ENCODE assay signal across 1 cellular context in genomic region chr16:29876578-29877249, GRCh38.
TF ChIP-seq lines count a peak whose summit lies in the region.

No MANE protein-coding gene starts in this region.

TF ChIP-seq in endothelial cell of umbilical vein, 7 proteins besides CTCF, POLR2A, EP300 and RAD21 (continued from another document):
- TF ChIP-seq MAX (IDR thresholded peaks at IDR 0.05; ENCODE audit: insufficient read depth, insufficient read length) (no peak), MYC (IDR thresholded peaks at IDR 0.05; ENCODE audit: low read depth, low read length) (no peak)
TF ChIP-seq in endothelial cell of umbilical vein: peak in this region for 1.
